17 cellular contexts compared by ENCODE assay signal in genomic region chr18:3803350-3803749, GRCh38.
"Had no signal": no experiment of that assay in that cellular context is flagged by ENCODE, and none has a peak within 500 bp of the region (broad histone marks: within the 10 kb centered on the region; RNA-seq: fewer than 3 reads in every experiment).

No MANE protein-coding gene starts in this region.

- H3K36me3 ChIP-seq: colonic mucosa, esophagus muscularis mucosa, gastroesophageal sphincter, heart left ventricle, left lung, lower lobe of right lung had no signal

- H3K4me1 ChIP-seq: colonic mucosa, foreskin keratinocyte, gastroesophageal sphincter, heart left ventricle, left lung, lower lobe of right lung had no signal

- DNase-seq: colonic mucosa; cortex of kidney; effector CD4-positive, alpha-beta T cell; effector memory CD4-positive, alpha-beta T cell; foreskin keratinocyte; heart left ventricle; hypothalamus; immature natural killer cell; left cardiac atrium; left lung; left ventricle myocardium superior; lower lobe of right lung; mesenchymal stem cell; mucosa of descending colon had no signal

- H3K27me3 ChIP-seq: colonic mucosa, foreskin keratinocyte, gastroesophageal sphincter, heart left ventricle, hepatocyte, left lung had no signal

- H2AFZ ChIP-seq: hepatocyte had no signal

- H3K27ac ChIP-seq: colonic mucosa, esophagus muscularis mucosa, foreskin keratinocyte, gastroesophageal sphincter, heart left ventricle, hepatocyte, left lung, lower lobe of right lung had no signal

- ATAC-seq: foreskin keratinocyte, gastroesophageal sphincter, heart left ventricle, left cardiac atrium, left lung, left ventricle myocardium superior, lower lobe of right lung, mucosa of descending colon had no signal

- H3K4me3 ChIP-seq: colonic mucosa, esophagus muscularis mucosa, gastroesophageal sphincter, heart left ventricle, hepatocyte, left lung, lower lobe of right lung, mucosa of descending colon had no signal

- H3K9me3 ChIP-seq: colonic mucosa, esophagus muscularis mucosa, gastroesophageal sphincter, heart left ventricle, left lung, lower lobe of right lung, mucosa of descending colon had no signal

- H3K4me2 ChIP-seq: hepatocyte had no signal
